Comparison of ENCODE assay signal across 8 cellular contexts in genomic region chr1:114345930-114346479, GRCh38.
DNase-seq lines count a peak whose midpoint lies in the region; ATAC-seq and TF ChIP-seq lines count a peak whose summit lies in the region.

No MANE protein-coding gene starts in this region.

- H2AFZ ChIP-seq in fibroblast of lung (ENCODE audit: low read length) (peak overlapping the region; percentile 99), neural progenitor cell (replicated peaks) (peak overlapping the region; percentile 99)

- TF ChIP-seq CTCF in AG04450 (IDR thresholded peaks at IDR 0.05; ENCODE audit: low read depth, low read length) (no peak), fibroblast of lung (conservative IDR thresholded peaks at IDR 0.05 in 1 of 2, IDR thresholded peaks at IDR 0.05 in 1 of 2; ENCODE audit: low read depth in 1 of 2, low read length in 2 of 2) (no peak), neural progenitor cell (IDR thresholded peaks at IDR 0.05) (no peak)

- DNase-seq in AG04450 (ENCODE audit: low read depth, low spot score) (no peak), fibroblast of lung (ENCODE audit: low read depth in 2 of 2) (peak; percentile 19 to 30), neural progenitor cell (ENCODE audit: low spot score) (peak; percentile 36), ureter (ENCODE audit: low spot score) (no peak)
- DNase-seq in T-helper 2 cell treated with Interferon-gamma antibody and Interleukin-4, amounts not matched to agents 5 μg/mL and 100 μg/mL, for 36 hours (ENCODE audit: low spot score): no peak
- DNase-seq in effector CD4-positive, alpha-beta T cell: no peak

- H3K4me2 ChIP-seq in fibroblast of lung (ENCODE audit: extremely low read depth, insufficient read depth, low read length): peak overlapping the region; percentile 82
- peak overlapping the region; percentile 75 for H3K4me2 ChIP-seq in neural progenitor cell

- peak overlapping the region; percentile 59 for H3K4me3 ChIP-seq in AG04450 (ENCODE audit: low read depth, low read length)
- peak overlapping the region; percentile 20 to 59 (median 36) for H3K4me3 ChIP-seq in fibroblast of lung (replicated peaks in 1 of 4; ENCODE audit: control extremely low read depth in 1 of 4, insufficient read depth in 1 of 4, low read depth in 3 of 4, low read length in 4 of 4)
- peak overlapping the region; percentile 19 for H3K4me3 ChIP-seq in neural progenitor cell

- CTCF ChIA-PET in AG04450 (lab: Charles Lee): interaction anchor here (0.6 to 5.0 kb wide), 34 partner anchors 8 to 436 kb away, joined by 3 to 68 read pairs (median 3); partner anchors contain the start of genes AMPD1, BCAS2 and OLFML3

- ATAC-seq in GM18909 (IDR thresholded peaks at IDR 0.05; ENCODE audit: poor library complexity, unreplicated experiment) (peak; percentile 44), HG03135 (IDR thresholded peaks at IDR 0.05; ENCODE audit: unreplicated experiment) (peak; percentile 32)

- H3K27ac Mint-ChIP-seq in T-helper 2 cell treated with Interferon-gamma antibody and Interleukin-4, amounts not matched to agents 5 μg/mL and 100 μg/mL, for 36 hours: peak overlapping the region; percentile 92
- H3K27ac Mint-ChIP-seq in neural progenitor cell: peak overlapping the region; percentile 98

- peak overlapping the region; percentile 46 for H3K9ac ChIP-seq in fibroblast of lung (ENCODE audit: insufficient read depth, low read length)
- no peak overlapping the region for H3K9ac ChIP-seq in neural progenitor cell

- H3F3A ChIP-seq in neural progenitor cell (ENCODE audit: low read depth): no peaks in the 10 kb centered on the region

- H3K27me3 ChIP-seq in AG04450 (ENCODE audit: control insufficient read depth, insufficient read depth, low read length) (peaks cover 8% of the 10 kb centered on the region), fibroblast of lung (ENCODE audit: control insufficient read depth, insufficient read depth, low read length) (no peaks in the 10 kb centered on the region), neural progenitor cell (peaks cover 12% of the 10 kb centered on the region)

- peaks cover 21% of the 10 kb centered on the region for H3K4me1 Mint-ChIP-seq in T-helper 2 cell treated with Interferon-gamma antibody and Interleukin-4, amounts not matched to agents 5 μg/mL and 100 μg/mL, for 36 hours (ENCODE audit: low read depth)
- H3K4me1 Mint-ChIP-seq in neural progenitor cell: peaks cover 6% of the 10 kb centered on the region

- H3K4me1 ChIP-seq in fibroblast of lung (ENCODE audit: control insufficient read depth, extremely low read depth, insufficient read depth, low read length): peaks cover 4% of the 10 kb centered on the region
- H3K4me1 ChIP-seq in neural progenitor cell: peaks cover 4% of the 10 kb centered on the region

- POLR2A ChIA-PET in AG04450 (lab: Yijun Ruan, JAX): no interaction called here

- peaks cover 5% of the 10 kb centered on the region for H3K27me3 Mint-ChIP-seq in T-helper 2 cell treated with Interferon-gamma antibody and Interleukin-4, amounts not matched to agents 5 μg/mL and 100 μg/mL, for 36 hours (ENCODE audit: low read depth)
- peaks cover 6% of the 10 kb centered on the region for H3K27me3 Mint-ChIP-seq in neural progenitor cell (ENCODE audit: insufficient read depth, low read depth)

- H3K9me3 Mint-ChIP-seq in T-helper 2 cell treated with Interferon-gamma antibody and Interleukin-4, amounts not matched to agents 5 μg/mL and 100 μg/mL, for 36 hours: no peaks in the 10 kb centered on the region
- no peaks in the 10 kb centered on the region for H3K9me3 Mint-ChIP-seq in neural progenitor cell

- H3K36me3 ChIP-seq in fibroblast of lung (ENCODE audit: control insufficient read depth, insufficient read depth, low read length) (no peaks in the 10 kb centered on the region), neural progenitor cell (no peaks in the 10 kb centered on the region)

- H3K9me3 ChIP-seq in AG04450 (ENCODE audit: control insufficient read depth, insufficient read depth, low read length) (no peaks in the 10 kb centered on the region; the same call in 1 of the 2 replicates), fibroblast of lung (ENCODE audit: control insufficient read depth, insufficient read depth, low read depth, low read length) (no peaks in the 10 kb centered on the region), neural progenitor cell (ENCODE audit: low read depth) (no peaks in the 10 kb centered on the region)

- H3K79me2 ChIP-seq in fibroblast of lung (ENCODE audit: control insufficient read depth, insufficient read depth, low read length) (no peaks in the 10 kb centered on the region), neural progenitor cell (ENCODE audit: low read depth) (no peaks in the 10 kb centered on the region)

- H3K4me3 Mint-ChIP-seq in T-helper 2 cell treated with Interferon-gamma antibody and Interleukin-4, amounts not matched to agents 5 μg/mL and 100 μg/mL, for 36 hours: peak overlapping the region; percentile 88
- peak overlapping the region; percentile 79 for H3K4me3 Mint-ChIP-seq in neural progenitor cell

- H4K20me1 ChIP-seq in fibroblast of lung (ENCODE audit: control insufficient read depth, extremely low read depth, insufficient read depth, low read length): no peaks in the 10 kb centered on the region
- H4K20me1 ChIP-seq in neural progenitor cell (ENCODE audit: low read depth): no peaks in the 10 kb centered on the region

- H3K27ac ChIP-seq in AG04450 (ENCODE audit: low read depth, low read length) (peak overlapping the region; percentile 2), fibroblast of lung (ENCODE audit: insufficient read depth, low read length) (peak overlapping the region; percentile 18), neural progenitor cell (no peak overlapping the region)

- H3K36me3 Mint-ChIP-seq in T-helper 2 cell treated with Interferon-gamma antibody and Interleukin-4, amounts not matched to agents 5 μg/mL and 100 μg/mL, for 36 hours (ENCODE audit: low read depth): no peaks in the 10 kb centered on the region
- no peaks in the 10 kb centered on the region for H3K36me3 Mint-ChIP-seq in neural progenitor cell

Comparison
In these comparisons a context has a peak if more than half of its experiments do, and no peak if none do; other contexts are left out.
1. DNase-seq: peak in fibroblast of lung (2 of 2) and neural progenitor cell (single experiment); none in AG04450 (single experiment), T-helper 2 cell treated with Interferon-gamma antibody and Interleukin-4, amounts not matched to agents 5 μg/mL and 100 μg/mL, for 36 hours (single experiment), effector CD4-positive, alpha-beta T cell (single experiment) and ureter (single experiment).
2. Peak in every context shown above with its lines, with median percentiles within 50 percentile points of each other: H3K4me3 ChIP-seq.